ENCODE assay signal across 18 cellular contexts in genomic region chr11:65280646-65281045, GRCh38. TPM values are rescaled to one million over a fixed set of nuclear protein-coding genes. Genes with fewer than 3 reads are reported as not detected.
DNase-seq lines count a peak whose midpoint lies in the region; ATAC-seq, FAIRE-seq and TF ChIP-seq lines count a peak whose summit lies in the region.
"Had no signal": no experiment of that assay in that cellular context is flagged by ENCODE, and none has a peak within 500 bp of the region (broad histone marks: within the 10 kb centered on the region; RNA-seq: fewer than 3 reads in every experiment).

No MANE protein-coding gene starts in this region.

- peak overlapping the region; percentile 76 for H3K9ac ChIP-seq in PC-3 (ENCODE audit: low read length)
- peak overlapping the region; percentile 44 for H3K9ac ChIP-seq in endothelial cell of umbilical vein (replicated peaks; ENCODE audit: extremely low read depth, insufficient read depth, low read length)
- H3K9ac ChIP-seq: parathyroid adenoma had no signal

- FAIRE-seq in endothelial cell of umbilical vein (lab: Jason Lieb, UNC), result peak; percentile 72
- FAIRE-seq: D721Med had no signal

- POLR2A ChIA-PET in PC-3 (lab: Charles Lee; ENCODE audit: unreplicated experiment) (interaction anchor here (0.6 to 1.5 kb wide), 4 partner anchors 19 to 224 kb away, joined by 3 to 10 read pairs (median 4); partner anchors contain the start of genes NEAT1 and POLA2), endothelial cell of umbilical vein (lab: Charles Lee) (interaction anchor here (1.0 kb wide), 1 partner anchor 53 kb away, joined by 4 read pairs; the partner anchor contains the start of gene DPF2)

- peak; percentile 24 for DNase-seq in PC-3
- DNase-seq in endothelial cell of umbilical vein (ENCODE audit: low read depth, low spot score), result peak; percentile 51
- DNase-seq in osteoblast (ENCODE audit: insufficient read length, low spot score, missing footprints), result no peak
- no peak for DNase-seq in T-helper 9 cell
- DNase-seq in NK-92 (lab: John Stamatoyannopoulos, UW; ENCODE audit: unreplicated experiment), result no peak
- DNase-seq in LoVo (ENCODE audit: low spot score), result no peak
- DNase-seq: GF-D8; H9; left cardiac atrium; NCI-H1694; NCI-H446; SIG-M5; stimulated activated CD4-positive, alpha-beta T cell treated with anti-CD3 and anti-CD28 coated beads, Interleukin-12 subunit alpha, Interleukin-12 subunit beta, amount 100 ng/mL, for 4 hours; stimulated activated naive CD4-positive, alpha-beta T cell treated with Interleukin-2 at 50 U/mL for 16 hours had no signal

- H3K4me2 ChIP-seq in PC-3 (ENCODE audit: low read length) (peak overlapping the region; percentile 66), endothelial cell of umbilical vein (ENCODE audit: insufficient read depth, low read length) (peak overlapping the region; percentile 25), osteoblast (ENCODE audit: insufficient read depth, low read length) (peak overlapping the region; percentile 18)

- no peak for ATAC-seq in PC-3
- ATAC-seq in HG03520 (IDR thresholded peaks at IDR 0.05; ENCODE audit: unreplicated experiment), result no peak

- no peaks in the 10 kb centered on the region for H3K9me1 ChIP-seq in endothelial cell of umbilical vein (replicated peaks; ENCODE audit: control insufficient read depth, extremely low read depth, insufficient read depth, low read length)

- CTCF ChIA-PET in PC-3 (lab: Charles Lee), result interaction anchor here (1.0 to 1.5 kb wide), 2 partner anchors 35 to 47 kb away, joined by 5 to 8 read pairs; no protein-coding TSS in a partner anchor
- CTCF ChIA-PET in endothelial cell of umbilical vein (lab: Charles Lee), result interaction anchor here (0.9 to 12.3 kb wide), 6 partner anchors 11 to 55 kb away, joined by 3 to 625 read pairs (median 10); partner anchors contain the start of gene CDC42EP2

- dilution Hi-C loops in endothelial cell of umbilical vein (cut with MboI; ENCODE audit: extremely low pct_ligation_motif_present, low sequenced_read_pairs), result no loop called here

- H4K20me1 ChIP-seq in PC-3 (ENCODE audit: low read length) (no peaks in the 10 kb centered on the region), endothelial cell of umbilical vein (replicated peaks; ENCODE audit: control insufficient read depth, extremely low read depth, insufficient read depth, low read length) (no peaks in the 10 kb centered on the region), osteoblast (ENCODE audit: insufficient read depth, low read length) (no peaks in the 10 kb centered on the region)

- H3K4me3 ChIP-seq in ACC112 (ENCODE audit: low read depth, low read length), result peak overlapping the region; percentile 4; the same call in 1 of the 2 replicates
- H3K4me3 ChIP-seq in PC-3 (ENCODE audit: low read length), result no peak overlapping the region
- H3K4me3 ChIP-seq in endothelial cell of umbilical vein (replicated peaks in 1 of 3; ENCODE audit: insufficient read depth in 1 of 3, low read depth in 1 of 3, low read length in 3 of 3), result no peak overlapping the region
- H3K4me3 ChIP-seq in osteoblast (ENCODE audit: insufficient read depth, low read length), result no peak overlapping the region

- H2AFZ ChIP-seq in ACC112 (ENCODE audit: low read length, unreplicated experiment), result no peak overlapping the region
- H2AFZ ChIP-seq in PC-3 (ENCODE audit: low read length), result no peak overlapping the region
- no peak overlapping the region for H2AFZ ChIP-seq in endothelial cell of umbilical vein (ENCODE audit: low read depth, low read length)
- no peak overlapping the region for H2AFZ ChIP-seq in osteoblast (ENCODE audit: low read length)
- H2AFZ ChIP-seq: parathyroid adenoma had no signal

- peaks cover 25% of the 10 kb centered on the region for H3F3A ChIP-seq in PC-3 (ENCODE audit: low read length, unreplicated experiment)

- peaks cover 48% of the 10 kb centered on the region for H3K4me1 ChIP-seq in ACC112 (ENCODE audit: control insufficient read depth, insufficient read depth, low read length, unreplicated experiment)
- H3K4me1 ChIP-seq in PC-3 (ENCODE audit: insufficient read depth, low read length), result peaks cover 50% of the 10 kb centered on the region
- H3K4me1 ChIP-seq in endothelial cell of umbilical vein (ENCODE audit: control insufficient read depth, extremely low read depth, insufficient read depth, low read length), result peaks cover 44% of the 10 kb centered on the region
- H3K4me1 ChIP-seq in osteoblast (ENCODE audit: insufficient read depth, low read length), result peaks cover 41% of the 10 kb centered on the region
- H3K4me1 ChIP-seq: parathyroid adenoma had no signal

- no peaks in the 10 kb centered on the region for H3K27me3 ChIP-seq in ACC112 (ENCODE audit: insufficient read depth, low read length)
- no peaks in the 10 kb centered on the region for H3K27me3 ChIP-seq in PC-3 (ENCODE audit: low read length)
- H3K27me3 ChIP-seq in endothelial cell of umbilical vein (ENCODE audit: control insufficient read depth in 2 of 2, insufficient read depth in 2 of 2, low read length in 2 of 2), result no peaks in the 10 kb centered on the region
- no peaks in the 10 kb centered on the region for H3K27me3 ChIP-seq in osteoblast (ENCODE audit: insufficient read depth, low read length)

- H3K79me2 ChIP-seq in ACC112 (ENCODE audit: control insufficient read depth, insufficient read depth, low read length, unreplicated experiment) (peaks cover 9% of the 10 kb centered on the region), PC-3 (ENCODE audit: low read length) (no peaks in the 10 kb centered on the region), endothelial cell of umbilical vein (ENCODE audit: control insufficient read depth, insufficient read depth, low read length) (peaks cover 3% of the 10 kb centered on the region), osteoblast (ENCODE audit: insufficient read depth, low read length) (no peaks in the 10 kb centered on the region)
- H3K79me2 ChIP-seq: parathyroid adenoma had no signal

- peak overlapping the region; percentile 96 for H3K27ac ChIP-seq in ACC112 (ENCODE audit: low read depth, low read length)
- H3K27ac ChIP-seq in PC-3 (ENCODE audit: low read length), result peak overlapping the region; percentile 96
- H3K27ac ChIP-seq in endothelial cell of umbilical vein (ENCODE audit: insufficient read depth, low read depth, low read length), result peak overlapping the region; percentile 86
- peak overlapping the region; percentile 88 for H3K27ac ChIP-seq in osteoblast (ENCODE audit: low read depth, low read length)
- H3K27ac ChIP-seq: parathyroid adenoma had no signal

- no peaks in the 10 kb centered on the region for H3K9me3 ChIP-seq in PC-3 (ENCODE audit: low read length)
- no peaks in the 10 kb centered on the region for H3K9me3 ChIP-seq in endothelial cell of umbilical vein (replicated peaks; ENCODE audit: control insufficient read depth, insufficient read depth, low read length)
- H3K9me3 ChIP-seq in osteoblast (ENCODE audit: low read depth, low read length), result no peaks in the 10 kb centered on the region

- H3K9me2 ChIP-seq in PC-3 (replicated peaks; ENCODE audit: low read length), result no peaks in the 10 kb centered on the region

- H3K36me3 ChIP-seq in ACC112 (ENCODE audit: insufficient read depth, low read length) (peaks cover 40% of the 10 kb centered on the region), PC-3 (ENCODE audit: low read depth, low read length) (peaks cover 71% of the 10 kb centered on the region), endothelial cell of umbilical vein (ENCODE audit: control insufficient read depth in 2 of 2, extremely low read depth in 1 of 2, insufficient read depth in 2 of 2, low read length in 2 of 2) (peaks cover 3 to 6% of the 10 kb centered on the region in 2 experiments), osteoblast (ENCODE audit: insufficient read depth, low read length) (peaks cover 35% of the 10 kb centered on the region)

- intact Hi-C loops in PC-3 (cut with micrococcal nuclease) (no loop called here), endothelial cell of umbilical vein (cut with micrococcal nuclease) (loop anchor here (1.0 kb wide), 2 partner anchors 11 to 35 kb away; no protein-coding TSS in a partner anchor)

- TF ChIP-seq POLR2A in endothelial cell of umbilical vein (IDR thresholded peaks at IDR 0.05; ENCODE audit: low read depth, low read length), result no peak

- BruUV-seq in PC-3 (replicated peaks; lab: Mats Ljungman, UMichigan), result no TSS peak
- no TSS peak for BruUV-seq in endothelial cell of umbilical vein (replicated peaks; lab: Mats Ljungman, UMichigan)

- TF ChIP-seq CTCF in PC-3 (conservative IDR thresholded peaks at IDR 0.05; ENCODE audit: low read depth, low read length), result no peak
- no peak for TF ChIP-seq CTCF in endothelial cell of umbilical vein (IDR thresholded peaks at IDR 0.05; ENCODE audit: extremely low read depth in 1 of 2, insufficient read depth in 1 of 2, low read depth in 1 of 2, low read length in 2 of 2)
- TF ChIP-seq CTCF in osteoblast (IDR thresholded peaks at IDR 0.05; ENCODE audit: extremely low read depth, low read depth, low read length), result no peak

RNA-seq across cellular contexts. Expression of gene POLA2, which starts 18.9 kb away (rescaled TPM):
- total RNA-seq in PC-3 (2014; rRNA removed) (29.0 and 39.7 TPM in 2 replicates), endothelial cell of umbilical vein (24.0 and 25.4 TPM in 2 replicates), osteoblast (4.3 and 6.2 TPM in 2 replicates)
- 30.0 and 36.2 TPM in 2 replicates for polyA plus RNA-seq in endothelial cell of umbilical vein
- polyA plus RNA-seq in endothelial cell of umbilical vein (2011; cell fraction: cytosol; rRNA removed), result 25.5 and 28.6 TPM in 2 replicates
- polyA plus RNA-seq in endothelial cell of umbilical vein (2011; cell fraction: nucleus; rRNA removed), result 40.1 and 48.1 TPM in 2 replicates
- 13.7 and 21.1 TPM in 2 replicates for polyA plus RNA-seq in endothelial cell of umbilical vein (2012)
- 31.0 and 41.0 TPM in 2 replicates for polyA minus RNA-seq in endothelial cell of umbilical vein
- polyA minus RNA-seq in endothelial cell of umbilical vein (2011; cell fraction: cytosol; rRNA and poly(A)+ RNA removed), result 51.4 TPM
- polyA minus RNA-seq in endothelial cell of umbilical vein (2011; cell fraction: nucleus; rRNA and poly(A)+ RNA removed), result 19.8 and 37.0 TPM in 2 replicates

RNA-seq across cellular contexts. Expression of gene CDC42EP2, which starts 34.0 kb away (rescaled TPM):
- total RNA-seq in PC-3 (2014; rRNA removed), result 16.6 and 25.7 TPM in 2 replicates
- 23.4 and 23.9 TPM in 2 replicates for total RNA-seq in endothelial cell of umbilical vein
- polyA plus RNA-seq in endothelial cell of umbilical vein, result 26.4 and 33.3 TPM in 2 replicates
- 12.0 and 17.4 TPM in 2 replicates for polyA plus RNA-seq in endothelial cell of umbilical vein (2011; cell fraction: cytosol; rRNA removed)
- 17.2 and 17.9 TPM in 2 replicates for polyA plus RNA-seq in endothelial cell of umbilical vein (2011; cell fraction: nucleus; rRNA removed)
- polyA plus RNA-seq in endothelial cell of umbilical vein (2012), result 33.6 and 38.1 TPM in 2 replicates
- 21.1 and 29.8 TPM in 2 replicates for polyA minus RNA-seq in endothelial cell of umbilical vein
- polyA minus RNA-seq in endothelial cell of umbilical vein (2011; cell fraction: cytosol; rRNA and poly(A)+ RNA removed), result 12.0 TPM
- polyA minus RNA-seq in endothelial cell of umbilical vein (2011; cell fraction: nucleus; rRNA and poly(A)+ RNA removed), result 35.3 and 46.4 TPM in 2 replicates
- 15.0 and 15.6 TPM in 2 replicates for total RNA-seq in osteoblast

RNA-seq across cellular contexts. Expression of gene DPF2, which starts 53.0 kb away (rescaled TPM):
- total RNA-seq in PC-3 (2014; rRNA removed), result 45.8 and 63.1 TPM in 2 replicates
- total RNA-seq in endothelial cell of umbilical vein, result 48.9 and 58.7 TPM in 2 replicates
- polyA plus RNA-seq in endothelial cell of umbilical vein, result 62.2 and 73.3 TPM in 2 replicates
- 45.6 and 53.3 TPM in 2 replicates for polyA plus RNA-seq in endothelial cell of umbilical vein (2011; cell fraction: cytosol; rRNA removed)
- 72.4 and 84.8 TPM in 2 replicates for polyA plus RNA-seq in endothelial cell of umbilical vein (2011; cell fraction: nucleus; rRNA removed)
- 44.0 and 45.5 TPM in 2 replicates for polyA plus RNA-seq in endothelial cell of umbilical vein (2012)
- 45.6 and 51.2 TPM in 2 replicates for polyA minus RNA-seq in endothelial cell of umbilical vein
- 22.1 TPM for polyA minus RNA-seq in endothelial cell of umbilical vein (2011; cell fraction: cytosol; rRNA and poly(A)+ RNA removed)
- 35.2 and 36.0 TPM in 2 replicates for polyA minus RNA-seq in endothelial cell of umbilical vein (2011; cell fraction: nucleus; rRNA and poly(A)+ RNA removed)
- total RNA-seq in osteoblast, result 44.2 and 48.1 TPM in 2 replicates

Comparison
In these comparisons a context has a peak if more than half of its experiments do, and no peak if none do; other contexts are left out.
1. DNase-seq: peak in PC-3 (single experiment) and endothelial cell of umbilical vein (single experiment); none in osteoblast (single experiment), T-helper 9 cell (single experiment), NK-92 (single experiment) and LoVo (single experiment).
2. Peak in every context shown above with its lines, with median percentiles within 50 percentile points of each other: H3K27ac ChIP-seq and H3K4me2 ChIP-seq.